In genomic region chr6:43496370-43497128, GRCh38 we compare ENCODE assay signal across 8 cellular contexts. TPM values are rescaled to one million over a fixed set of nuclear protein-coding genes. Genes with fewer than 3 reads are reported as not detected.
A peak's percentile ranks its signal among the peaks of the same experiment; 100 is the strongest.
DNase-seq lines count a peak whose midpoint lies in the region; ATAC-seq and TF ChIP-seq lines count a peak whose summit lies in the region.

No MANE protein-coding gene starts in this region.

- H3K9me3 ChIP-seq in RWPE2 (ENCODE audit: severe bottlenecking): no peaks in the 10 kb centered on the region
- H3K9me3 ChIP-seq in sigmoid colon: no peaks in the 10 kb centered on the region

- 76 to 85% methylated on average over 18 of the region's 18 CpGs for WGBS in sigmoid colon, 2 donors

- peaks cover 46% of the 10 kb centered on the region for H3K36me3 ChIP-seq in RWPE2 (ENCODE audit: low read depth)
- peaks cover 17 to 40% (median 31%) of the 10 kb centered on the region in 4 donors for H3K36me3 ChIP-seq in sigmoid colon

- DNase-seq in NCI-H748 (lab: John Stamatoyannopoulos, UW; ENCODE audit: unreplicated experiment) (peak; percentile 24), NCI-H748 treated with DMSO at 0.1 percent for 48 hours (lab: John Stamatoyannopoulos, UW) (no peak), RWPE2 (ENCODE audit: low spot score) (peak; percentile 93), fibroblast of pulmonary artery (ENCODE audit: low read depth) (peak; percentile 43), sigmoid colon (no peak)
- DNase-seq in activated T-cell treated with anti-CD3 and anti-CD28 coated beads, Interleukin-2, amount 50 U/mL, for 1 hour: no peak

- TF ChIP-seq CTCF in RWPE2 (IDR thresholded peaks at IDR 0.05; ENCODE audit: poor library complexity, severe bottlenecking) (peak; percentile 95), fibroblast of pulmonary artery (IDR thresholded peaks at IDR 0.05; ENCODE audit: low read length, missing control alignments) (peak; percentile 51), sigmoid colon (IDR thresholded peaks at IDR 0.05) (peak in 3 of 4 experiments; percentile 48 to 62 (median 60))

- no peak for TF ChIP-seq EP300 in sigmoid colon (IDR thresholded peaks at IDR 0.05)

- no peak overlapping the region for H3K27ac ChIP-seq in RWPE2 (ENCODE audit: poor library complexity, severe bottlenecking)
- H3K27ac ChIP-seq in sigmoid colon: peak overlapping the region in 3 of 4 donors; percentile 41 to 45 (median 44)

- ATAC-seq in RWPE2 (ENCODE audit: low read depth) (peak; percentile 68), HG03135 (IDR thresholded peaks at IDR 0.05; ENCODE audit: unreplicated experiment) (no peak), GM18498 (IDR thresholded peaks at IDR 0.05; ENCODE audit: unreplicated experiment) (no peak)

- TF ChIP-seq POLR2A in sigmoid colon (IDR thresholded peaks at IDR 0.05): no peak

- H3K4me3 ChIP-seq in RWPE2 (ENCODE audit: severe bottlenecking) (no peak overlapping the region), fibroblast of pulmonary artery (replicated peaks; ENCODE audit: low read depth, low read length) (no peak overlapping the region), sigmoid colon (no peak overlapping the region)

- H3K27me3 ChIP-seq in RWPE2 (ENCODE audit: insufficient read depth, poor library complexity, severe bottlenecking) (no peaks in the 10 kb centered on the region), sigmoid colon (no peaks in the 10 kb centered on the region)

- intact Hi-C loops in sigmoid colon (cut with DNase I): no loop called here

- H3K4me1 ChIP-seq in RWPE2 (ENCODE audit: insufficient read depth, poor library complexity, severe bottlenecking) (peaks cover 56% of the 10 kb centered on the region), sigmoid colon (peaks cover 0 to 51% (median 45%) of the 10 kb centered on the region in 4 donors)

RNA-seq across cellular contexts. Expression of gene LRRC73, which starts 13.6 kb away (rescaled TPM):
- total RNA-seq in sigmoid colon: 1 to 10 TPM in 2 of 4 donors, under 1 TPM in 2; 0.33 to 1.1 (median 0.72) TPM
- under 1 TPM in 1 of 3 donors, not detected in 2; 0.47 TPM for polyA plus RNA-seq in sigmoid colon

RNA-seq across cellular contexts. Expression of gene TJAP1, which starts 19.2 kb away (rescaled TPM):
- total RNA-seq in sigmoid colon: 10 to 100 TPM; 14.8 to 27.1 (median 23.6) TPM
- 10 to 100 TPM in 1 of 3 donors, 1 to 10 TPM in 2; 3.0 to 20.0 (median 9.0) TPM for polyA plus RNA-seq in sigmoid colon

RNA-seq across cellular contexts. Expression of gene YIPF3, which starts 20.2 kb away (rescaled TPM):
- total RNA-seq in sigmoid colon: 10 to 100 TPM; 58.4 to 74.2 (median 66.0) TPM
- polyA plus RNA-seq in sigmoid colon: 10 to 100 TPM; 35.4 to 93.6 (median 42.6) TPM

RNA-seq across cellular contexts. Expression of gene POLR1C, which starts 20.3 kb away (rescaled TPM):
- total RNA-seq in sigmoid colon: 10 to 100 TPM; 11.9 to 25.5 (median 19.1) TPM
- polyA plus RNA-seq in sigmoid colon: 10 to 100 TPM; 12.6 to 39.5 (median 14.3) TPM

RNA-seq across cellular contexts. Expression of gene DLK2, which starts 41.2 kb away (rescaled TPM):
- not detected for total RNA-seq in sigmoid colon
- under 1 TPM in 1 of 3 donors, not detected in 2; 0.64 TPM for polyA plus RNA-seq in sigmoid colon

Comparison
In these comparisons a context has a peak if more than half of its experiments do, and no peak if none do; other contexts are left out.
1. DNase-seq: peak in NCI-H748 (single experiment), RWPE2 (single experiment) and fibroblast of pulmonary artery (single experiment); none in NCI-H748 treated with DMSO at 0.1 percent for 48 hours (single experiment), sigmoid colon (single experiment) and activated T-cell treated with anti-CD3 and anti-CD28 coated beads, Interleukin-2, amount 50 U/mL, for 1 hour (single experiment).
2. Peak in every context shown above with its lines, with median percentiles within 50 percentile points of each other: CTCF ChIP-seq.